28 cellular contexts compared by ENCODE assay signal in genomic region chr10:63843107-63843506, GRCh38.
"Had no signal": no experiment of that assay in that cellular context is flagged by ENCODE, and none has a peak within 500 bp of the region (broad histone marks: within the 10 kb centered on the region; RNA-seq: fewer than 3 reads in every experiment).

No MANE protein-coding gene starts in this region.

- H3K4me3 ChIP-seq: ascending aorta, coronary artery had no signal

- ATAC-seq: activated CD8-positive, alpha-beta T cell treated with anti-CD3 and anti-CD28 coated beads for 36 hours; activated naive CD8-positive, alpha-beta T cell treated with anti-CD3 and anti-CD28 coated beads, Interleukin-2, amount 50 U/mL, for 24 hours; activated T-cell treated with anti-CD3 and anti-CD28 coated beads, Interleukin-2, amount 50 U/mL, for 4 hours; activated T-cell treated with anti-CD3 and anti-CD28 coated beads, Interleukin-2, amount 50 U/mL, for 72 hours had no signal

- H3K36me3 ChIP-seq: ascending aorta had no signal

- H3K27me3 ChIP-seq: ascending aorta had no signal

- DNase-seq: activated B cell treated with CpG ODN at 0.5 μM for 24 hours; activated CD4-positive, alpha-beta memory T cell treated with anti-CD3 and anti-CD28 coated beads for 36 hours; activated CD4-positive, alpha-beta T cell treated with anti-CD3 and anti-CD28 coated beads for 4 hours; activated CD4-positive, alpha-beta T cell treated with anti-CD3 and anti-CD28 coated beads, Interleukin-2, amount 10 ng/mL, durations not matched to agents 24 days and 14 days; activated CD4-positive, alpha-beta T cell treated with anti-CD3 and anti-CD28 coated beads, Interleukin-2, amount 50 U/mL, for 1 hour; activated CD4-positive, alpha-beta T cell treated with anti-CD3 and anti-CD28 coated beads, Interleukin-2, amount 50 U/mL, for 4 hours; activated CD4-positive, CD25-positive, alpha-beta regulatory T cell treated with anti-CD3 and anti-CD28 coated beads, Interleukin-2, amount 50 U/mL, for 72 hours; activated CD8-positive, alpha-beta memory T cell treated with anti-CD3 and anti-CD28 coated beads, Interleukin-2, amount 50 U/mL, for 4 hours; activated CD8-positive, alpha-beta T cell treated with anti-CD3 and anti-CD28 coated beads for 36 hours; activated effector memory CD4-positive, alpha-beta T cell treated with Interleukin-2 at 50 U/mL for 16 hours; activated gamma-delta T cell; activated naive CD4-positive, alpha-beta T cell treated with anti-CD3 and anti-CD28 coated beads, Interleukin-2, amount 10 ng/mL, durations not matched to agents 7 days and 5 days; activated naive CD4-positive, alpha-beta T cell treated with Interleukin-2 at 50 U/mL for 16 hours; activated naive CD8-positive, alpha-beta T cell treated with anti-CD3 and anti-CD28 coated beads, Interleukin-2, amount 10 ng/mL, durations not matched to agents 7 days and 5 days; activated naive CD8-positive, alpha-beta T cell treated with anti-CD3 and anti-CD28 coated beads, Interleukin-2, amount 50 U/mL, for 24 hours; activated T-cell treated with anti-CD3 and anti-CD28 coated beads for 4 hours; activated T-cell treated with anti-CD3 and anti-CD28 coated beads, Interleukin-2, amount 50 U/mL, for 1 hour; activated T-cell treated with anti-CD3 and anti-CD28 coated beads, Interleukin-2, amount 50 U/mL, for 4 hours; activated T-cell treated with anti-CD3 and anti-CD28 coated beads, Interleukin-2, amount 50 U/mL, for 72 hours; amygdala; anterior cingulate cortex; central memory CD4-positive, alpha-beta T cell; T-helper 2 cell; T-helper 9 cell had no signal

- FAIRE-seq: colon, TTC549 had no signal
